ENCODE assay signal across 25 cellular contexts in the genomic region with DNA sequence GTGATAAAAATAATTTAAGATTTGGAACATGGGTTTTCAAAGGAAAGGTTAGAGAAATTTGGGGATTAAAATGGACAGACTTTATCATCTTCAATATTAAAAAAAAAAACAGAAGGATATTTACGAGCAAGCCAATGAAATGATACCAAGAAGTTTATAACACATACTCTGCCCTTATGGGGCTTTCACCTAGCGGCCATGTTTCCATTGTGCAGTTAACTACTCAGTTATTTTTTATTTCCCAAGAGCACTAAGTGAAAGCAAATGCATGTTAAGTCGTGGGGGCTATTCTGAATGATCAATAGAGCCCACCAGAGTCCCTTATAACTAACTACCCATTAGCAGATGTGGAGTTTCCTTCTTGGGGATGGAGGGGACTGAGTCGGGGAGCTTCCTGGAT.
DNase-seq lines count a peak whose midpoint lies in the region; ATAC-seq lines count a peak whose summit lies in the region.
"Had no signal": no experiment of that assay in that cellular context is flagged by ENCODE, and none has a peak within 500 bp of the region (broad histone marks: within the 10 kb centered on the region; RNA-seq: fewer than 3 reads in every experiment).

No MANE protein-coding gene starts in this region.

- H3K9me3 Mint-ChIP-seq in activated T-cell treated with anti-CD3 and anti-CD28 coated beads, Interleukin-2, amount 50 U/mL, for 24 hours, result no peaks in the 10 kb centered on the region
- H3K9me3 Mint-ChIP-seq in activated naive CD8-positive, alpha-beta T cell treated with anti-CD3 and anti-CD28 coated beads, Interleukin-2, amount 50 U/mL, for 24 hours, result no peaks in the 10 kb centered on the region
- peaks cover 0 to 1% of the 10 kb centered on the region in 2 donors for H3K9me3 Mint-ChIP-seq in stimulated activated naive B cell treated with anti-CD40 and anti-IgM and Interleukin-4, amounts not matched to agents 10 μg/mL and 1 μg/mL and 100 μg/mL, for 72 hours
- H3K9me3 Mint-ChIP-seq: activated B cell treated with CpG ODN at 0.5 μM for 24 hours; CD4-positive, alpha-beta T cell; central memory CD8-positive, alpha-beta T cell; endodermal cell; nephron had no signal

- H3K27me3 Mint-ChIP-seq in activated T-cell treated with anti-CD3 and anti-CD28 coated beads, Interleukin-2, amount 50 U/mL, for 24 hours, result no peaks in the 10 kb centered on the region
- H3K27me3 Mint-ChIP-seq in activated naive CD8-positive, alpha-beta T cell treated with anti-CD3 and anti-CD28 coated beads, Interleukin-2, amount 50 U/mL, for 24 hours, result no peaks in the 10 kb centered on the region
- H3K27me3 Mint-ChIP-seq in stimulated activated naive B cell treated with anti-CD40 and anti-IgM and Interleukin-4, amounts not matched to agents 10 μg/mL and 1 μg/mL and 100 μg/mL, for 72 hours, result no peaks in the 10 kb centered on the region
- H3K27me3 Mint-ChIP-seq: activated B cell treated with CpG ODN at 0.5 μM for 24 hours; CD4-positive, alpha-beta T cell; central memory CD8-positive, alpha-beta T cell had no signal

- no peak for DNase-seq in activated T-cell treated with anti-CD3 and anti-CD28 coated beads, Interleukin-2, amount 50 U/mL, for 24 hours
- DNase-seq in activated T-cell treated with anti-CD3 and anti-CD28 coated beads, Interleukin-2, amount 50 U/mL, for 48 hours, result no peak
- DNase-seq in activated naive CD8-positive, alpha-beta T cell treated with anti-CD3 and anti-CD28 coated beads, Interleukin-2, amount 50 U/mL, for 24 hours, result no peak
- no peak for DNase-seq in stimulated activated naive B cell treated with anti-CD40 and anti-IgM and Interleukin-4, amounts not matched to agents 10 μg/mL and 1 μg/mL and 100 μg/mL, for 72 hours
- no peak for DNase-seq in DMS114 treated with DMSO at 0.1 percent for 48 hours (lab: John Stamatoyannopoulos, UW; ENCODE audit: unreplicated experiment)
- DNase-seq: activated B cell treated with CpG ODN at 0.5 μM for 24 hours; AML-193; CD4-positive, alpha-beta T cell; dermis blood vessel endothelial cell; endodermal cell; glutamatergic neuron; Kasumi-1; mammary epithelial cell; NCI-H1417 treated with DMSO at 0.1 percent for 48 hours; NCI-H2029 treated with DMSO at 0.1 percent for 48 hours; NCI-H524 treated with DMSO at 0.1 percent for 48 hours; ovary; PC-9; T-helper 1 cell had no signal

- peak overlapping the region; percentile 32 for H3K4me3 Mint-ChIP-seq in activated T-cell treated with anti-CD3 and anti-CD28 coated beads, Interleukin-2, amount 50 U/mL, for 24 hours
- H3K4me3 Mint-ChIP-seq in activated naive CD8-positive, alpha-beta T cell treated with anti-CD3 and anti-CD28 coated beads, Interleukin-2, amount 50 U/mL, for 24 hours, result no peak overlapping the region
- H3K4me3 Mint-ChIP-seq in stimulated activated naive B cell treated with anti-CD40 and anti-IgM and Interleukin-4, amounts not matched to agents 10 μg/mL and 1 μg/mL and 100 μg/mL, for 72 hours, result no peak overlapping the region
- H3K4me3 Mint-ChIP-seq: activated B cell treated with CpG ODN at 0.5 μM for 24 hours; CD4-positive, alpha-beta T cell; central memory CD8-positive, alpha-beta T cell; endodermal cell; nephron had no signal

- H3K36me3 Mint-ChIP-seq in activated T-cell treated with anti-CD3 and anti-CD28 coated beads, Interleukin-2, amount 50 U/mL, for 24 hours (ENCODE audit: low read depth), result peaks cover 23% of the 10 kb centered on the region
- H3K36me3 Mint-ChIP-seq in activated naive CD8-positive, alpha-beta T cell treated with anti-CD3 and anti-CD28 coated beads, Interleukin-2, amount 50 U/mL, for 24 hours (ENCODE audit: low read depth), result peaks cover 4% of the 10 kb centered on the region
- peaks cover 15 to 22% of the 10 kb centered on the region in 2 donors for H3K36me3 Mint-ChIP-seq in stimulated activated naive B cell treated with anti-CD40 and anti-IgM and Interleukin-4, amounts not matched to agents 10 μg/mL and 1 μg/mL and 100 μg/mL, for 72 hours

- ATAC-seq in HG02610 (IDR thresholded peaks at IDR 0.05; ENCODE audit: unreplicated experiment) (peak; percentile 26), HG03280 (IDR thresholded peaks at IDR 0.05; ENCODE audit: unreplicated experiment) (no peak), GM19324 (IDR thresholded peaks at IDR 0.05; ENCODE audit: low FRiP score, unreplicated experiment) (no peak)
- ATAC-seq in activated naive CD8-positive, alpha-beta T cell treated with anti-CD3 and anti-CD28 coated beads, Interleukin-2, amount 50 U/mL, for 24 hours, result no peak
- no peak for ATAC-seq in stimulated activated naive B cell treated with anti-CD40 and anti-IgM and Interleukin-4, amounts not matched to agents 10 μg/mL and 1 μg/mL and 100 μg/mL, for 72 hours (replicated peaks)
- ATAC-seq: HCT116 had no signal

- peaks cover 59% of the 10 kb centered on the region for H3K4me1 Mint-ChIP-seq in activated T-cell treated with anti-CD3 and anti-CD28 coated beads, Interleukin-2, amount 50 U/mL, for 24 hours (ENCODE audit: low read depth)
- peaks cover 30% of the 10 kb centered on the region for H3K4me1 Mint-ChIP-seq in activated naive CD8-positive, alpha-beta T cell treated with anti-CD3 and anti-CD28 coated beads, Interleukin-2, amount 50 U/mL, for 24 hours
- peaks cover 18 to 50% of the 10 kb centered on the region in 2 donors for H3K4me1 Mint-ChIP-seq in stimulated activated naive B cell treated with anti-CD40 and anti-IgM and Interleukin-4, amounts not matched to agents 10 μg/mL and 1 μg/mL and 100 μg/mL, for 72 hours

- H3K27ac Mint-ChIP-seq in activated T-cell treated with anti-CD3 and anti-CD28 coated beads, Interleukin-2, amount 50 U/mL, for 24 hours, result peak overlapping the region; percentile 87
- H3K27ac Mint-ChIP-seq in activated naive CD8-positive, alpha-beta T cell treated with anti-CD3 and anti-CD28 coated beads, Interleukin-2, amount 50 U/mL, for 24 hours, result peak overlapping the region; percentile 30
- H3K27ac Mint-ChIP-seq in stimulated activated naive B cell treated with anti-CD40 and anti-IgM and Interleukin-4, amounts not matched to agents 10 μg/mL and 1 μg/mL and 100 μg/mL, for 72 hours, result peak overlapping the region; percentile 20
- H3K27ac Mint-ChIP-seq: CD4-positive, alpha-beta T cell; endodermal cell; nephron had no signal

Comparison
In these comparisons a context has a peak if more than half of its experiments do, and no peak if none do; other contexts are left out.
1. H3K27ac Mint-ChIP-seq: peak in every context shown above with its lines; median percentile 87 in activated T-cell treated with anti-CD3 and anti-CD28 coated beads, Interleukin-2, amount 50 U/mL, for 24 hours; 30 in activated naive CD8-positive, alpha-beta T cell treated with anti-CD3 and anti-CD28 coated beads, Interleukin-2, amount 50 U/mL, for 24 hours; 20 in stimulated activated naive B cell treated with anti-CD40 and anti-IgM and Interleukin-4, amounts not matched to agents 10 μg/mL and 1 μg/mL and 100 μg/mL, for 72 hours.